ENCODE assay signal across 34 cellular contexts in the genomic region with DNA sequence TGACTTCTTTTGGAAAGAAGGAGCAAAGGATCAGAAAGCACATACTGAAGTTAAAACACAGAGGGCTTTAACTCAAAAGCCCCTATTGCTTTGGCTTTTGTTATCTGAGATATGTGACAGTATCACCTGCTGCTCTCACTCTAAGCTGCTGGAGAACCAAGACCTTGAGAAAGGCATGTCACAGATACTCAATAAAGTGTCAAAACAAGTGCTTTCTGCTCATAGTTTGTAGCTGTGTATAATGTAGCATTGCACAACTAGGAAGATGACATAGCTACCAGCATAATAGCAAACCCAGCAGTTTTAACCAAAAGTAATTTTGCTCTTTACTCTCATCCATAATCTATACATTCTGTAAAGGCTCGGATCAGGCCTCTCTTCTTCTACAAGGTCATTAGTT.
DNase-seq lines count a peak whose midpoint lies in the region; ATAC-seq, FAIRE-seq and TF ChIP-seq lines count a peak whose summit lies in the region.
"Had no signal": no experiment of that assay in that cellular context is flagged by ENCODE, and none has a peak within 500 bp of the region (broad histone marks: within the 10 kb centered on the region; RNA-seq: fewer than 3 reads in every experiment).

No MANE protein-coding gene starts in this region.

- no peak for TF ChIP-seq RAD21 in H1 (IDR thresholded peaks at IDR 0.05 in 1 of 2, conservative IDR thresholded peaks at IDR 0.05 in 1 of 2; ENCODE audit: low read depth in 2 of 2, low read length in 2 of 2)
- no peak for TF ChIP-seq RAD21 in neural cell (conservative IDR thresholded peaks at IDR 0.05)

- H4K91ac ChIP-seq in H1 (replicated peaks; ENCODE audit: insufficient read length, low read length): no peak overlapping the region

- H2AFZ ChIP-seq in astrocyte (ENCODE audit: low read depth, low read length) (no peak overlapping the region), H1 (ENCODE audit: low read length) (no peak overlapping the region), neural cell (ENCODE audit: low read depth, low read length) (no peak overlapping the region)

- H2BK12ac ChIP-seq in H1 (ENCODE audit: low read depth, low read length): no peak overlapping the region

- no peak for TF ChIP-seq EP300 in H1 (IDR thresholded peaks at IDR 0.05; ENCODE audit: borderline replicate concordance in 1 of 2, low read depth in 2 of 2, low read length in 2 of 2)
- peak; percentile 61 for TF ChIP-seq EP300 in neural cell (conservative IDR thresholded peaks at IDR 0.05; ENCODE audit: poor library complexity, severe bottlenecking)

- H3K9ac ChIP-seq in astrocyte (ENCODE audit: low read length): no peak overlapping the region
- no peak overlapping the region for H3K9ac ChIP-seq in H1 (replicated peaks in 1 of 4; ENCODE audit: extremely low read depth in 1 of 4, low read depth in 3 of 4, low read length in 3 of 4)
- H3K9ac ChIP-seq in neural cell (ENCODE audit: low read length): no peak overlapping the region
- H3K9ac ChIP-seq: BLaER1; BLaER1 treated with 17β-estradiol and CSF1 and Interleukin-3, amounts not matched to agents 10 nM and 100 nM had no signal

- H3K27me3 ChIP-seq in astrocyte (ENCODE audit: insufficient read depth, low read length): no peaks in the 10 kb centered on the region
- H3K27me3 ChIP-seq in H1 (replicated peaks in 1 of 4; ENCODE audit: control insufficient read depth in 3 of 4, extremely low read depth in 1 of 4, insufficient read depth in 3 of 4, low read length in 3 of 4): no peaks in the 10 kb centered on the region
- no peaks in the 10 kb centered on the region for H3K27me3 ChIP-seq in neural cell (ENCODE audit: insufficient read depth, low read depth, low read length)
- H3K27me3 ChIP-seq: BE2C had no signal

- H3K36me3 ChIP-seq in astrocyte (ENCODE audit: insufficient read depth, low read length) (no peaks in the 10 kb centered on the region), H1 (ENCODE audit: control insufficient read depth in 2 of 4, insufficient read depth in 4 of 4, low read length in 3 of 4) (no peaks in the 10 kb centered on the region), neural cell (ENCODE audit: insufficient read depth, low read length) (no peaks in the 10 kb centered on the region)
- H3K36me3 ChIP-seq: BE2C; BLaER1; BLaER1 treated with 17β-estradiol and CSF1 and Interleukin-3, amounts not matched to agents 10 nM and 100 nM had no signal

- H3F3A ChIP-seq in neural cell (ENCODE audit: insufficient read depth, low read length, poor library complexity, severe bottlenecking): no peaks in the 10 kb centered on the region

- no peak overlapping the region for H2BK5ac ChIP-seq in H1 (ENCODE audit: low read depth, low read length)

- in situ Hi-C loops in ACHN (cut with HindIII; ENCODE audit: low pct_ligation_motif_present, low pct_unique_long_range_greater_than_20kb, low sequenced_read_pairs): no loop called here

- H3K36me3 Mint-ChIP-seq in astrocyte (ENCODE audit: low read depth, unreplicated experiment): no peaks in the 10 kb centered on the region
- H3K36me3 Mint-ChIP-seq: CD14-positive monocyte; CD4-positive, alpha-beta memory T cell; CD4-positive, CD25-positive, alpha-beta regulatory T cell; CD8-positive, alpha-beta memory T cell; CD8-positive, alpha-beta T cell had no signal

- H3K4ac ChIP-seq in H1 (replicated peaks; ENCODE audit: insufficient read length, low read depth, low read length): no peak overlapping the region

- H3K4me2 ChIP-seq in astrocyte (ENCODE audit: low read length) (no peak overlapping the region), H1 (ENCODE audit: insufficient read depth in 1 of 2, low read depth in 2 of 2, low read length in 2 of 2) (no peak overlapping the region), neural cell (ENCODE audit: low read length) (no peak overlapping the region)
- H3K4me2 ChIP-seq: A549; BLaER1; BLaER1 treated with 17β-estradiol and CSF1 and Interleukin-3, amounts not matched to agents 10 nM and 100 nM had no signal

- POLR2A ChIA-PET in H1 (lab: Charles Lee; ENCODE audit: partially characterized antibody): no interaction called here

- H3K9me3 ChIP-seq in astrocyte (ENCODE audit: insufficient read depth, low read depth, low read length) (no peaks in the 10 kb centered on the region), H1 (ENCODE audit: insufficient read depth in 2 of 2, low read depth in 1 of 2, low read length in 1 of 2) (no peaks in the 10 kb centered on the region), neural cell (ENCODE audit: low read length) (no peaks in the 10 kb centered on the region)
- H3K9me3 ChIP-seq: A549, BE2C, Caco-2 had no signal

- no peak for DNase-seq in astrocyte (ENCODE audit: low read depth)
- no peak for DNase-seq in H1 (ENCODE audit: low read depth in 1 of 2, low spot score in 2 of 2)
- DNase-seq in OCI-M1 (lab: John Stamatoyannopoulos, UW): no peak
- no peak for DNase-seq in ACHN
- DNase-seq: 8988T; AML-193; BE2C; C1 segment of cervical spinal cord; Caco-2; Calu3; CD4-positive, alpha-beta memory T cell; CD4-positive, alpha-beta T cell; CD4-positive, CD25-positive, alpha-beta regulatory T cell; CD8-positive, alpha-beta memory T cell; CD8-positive, alpha-beta T cell; COR-L47; DMS 273 treated with DMSO at 0.1 percent for 48 hours; DMS153; DMS53; DMS79; DMS79 treated with DMSO at 0.1 percent for 48 hours; DND-41; EL had no signal

- no peak overlapping the region for H3K23ac ChIP-seq in H1 (ENCODE audit: insufficient read length)

- H3K79me2 ChIP-seq in astrocyte (ENCODE audit: insufficient read depth, low read length) (no peaks in the 10 kb centered on the region), H1 (ENCODE audit: control insufficient read depth in 1 of 2, insufficient read depth in 2 of 2, low read length in 2 of 2) (no peaks in the 10 kb centered on the region), neural cell (replicated peaks; ENCODE audit: insufficient read depth, low read length) (no peaks in the 10 kb centered on the region)

- FAIRE-seq in astrocyte (lab: Jason Lieb, UNC) (peak; percentile 84), H1 (lab: Jason Lieb, UNC) (peak; percentile 32)
- FAIRE-seq: A204.1, A549, D721Med had no signal

- CTCF ChIA-PET in H1 (lab: Charles Lee; ENCODE audit: partially characterized antibody): interaction anchor here (0.6 kb wide), 1 partner anchor 9 kb away, joined by 3 read pairs; no protein-coding TSS in a partner anchor

- no peaks in the 10 kb centered on the region for H3K27me3 Mint-ChIP-seq in astrocyte (ENCODE audit: low read depth, unreplicated experiment)
- H3K27me3 Mint-ChIP-seq: B cell; CD4-positive, alpha-beta memory T cell; CD4-positive, alpha-beta T cell; CD4-positive, CD25-positive, alpha-beta regulatory T cell had no signal

- no peak overlapping the region for H2AK5ac ChIP-seq in H1 (ENCODE audit: low read depth, low read length)

- H2BK15ac ChIP-seq in H1 (ENCODE audit: low read length): no peak overlapping the region

- H3K4me1 ChIP-seq in astrocyte (ENCODE audit: insufficient read depth, low read length) (no peaks in the 10 kb centered on the region), H1 (replicated peaks in 1 of 4; ENCODE audit: control insufficient read depth in 3 of 4, insufficient read depth in 4 of 4, low read length in 3 of 4) (peaks cover 0 to 4% (median 1%) of the 10 kb centered on the region in 4 experiments; a peak in 2 of 7 replicates)
- H3K4me1 ChIP-seq: A549, BE2C, BLaER1, Caco-2 had no signal

- H3K4me3 Mint-ChIP-seq in astrocyte (ENCODE audit: unreplicated experiment): no peak overlapping the region
- H3K4me3 Mint-ChIP-seq: B cell; CD14-positive monocyte; CD4-positive, alpha-beta memory T cell; CD4-positive, alpha-beta T cell; CD4-positive, CD25-positive, alpha-beta regulatory T cell; CD8-positive, alpha-beta memory T cell; CD8-positive, alpha-beta T cell had no signal

- ATAC-seq in HG02973 (IDR thresholded peaks at IDR 0.05; ENCODE audit: unreplicated experiment): no peak
- ATAC-seq: A549; CD8-positive, alpha-beta T cell had no signal

- no peaks in the 10 kb centered on the region for H3K79me1 ChIP-seq in H1 (ENCODE audit: low read depth, low read length)

- no peak overlapping the region for H2BK20ac ChIP-seq in H1 (ENCODE audit: low read length)

- H2BK120ac ChIP-seq in H1 (replicated peaks; ENCODE audit: low read depth, low read length): no peak overlapping the region

- no peak overlapping the region for H3K27ac ChIP-seq in astrocyte (ENCODE audit: low read depth, low read length)
- H3K27ac ChIP-seq in H1 (ENCODE audit: low read depth, low read length): no peak overlapping the region
- H3K27ac ChIP-seq in neural cell (ENCODE audit: low read length): no peak overlapping the region
- H3K27ac ChIP-seq: 22Rv1; A549; BLaER1; BLaER1 treated with 17β-estradiol and CSF1 and Interleukin-3, amounts not matched to agents 10 nM and 100 nM; C4-2B had no signal

- H3K4me1 Mint-ChIP-seq in astrocyte (ENCODE audit: low read depth, unreplicated experiment): no peaks in the 10 kb centered on the region
- H3K4me1 Mint-ChIP-seq: B cell; CD14-positive monocyte; CD4-positive, alpha-beta memory T cell; CD4-positive, CD25-positive, alpha-beta regulatory T cell; CD8-positive, alpha-beta memory T cell had no signal

- no peaks in the 10 kb centered on the region for H3K23me2 ChIP-seq in H1 (ENCODE audit: low read depth, low read length)

- peaks cover 3% of the 10 kb centered on the region for H3K9me3 Mint-ChIP-seq in astrocyte (ENCODE audit: unreplicated experiment)

- no peak overlapping the region for H3K27ac Mint-ChIP-seq in astrocyte (ENCODE audit: unreplicated experiment)
- H3K27ac Mint-ChIP-seq: B cell; CD14-positive monocyte; CD4-positive, alpha-beta memory T cell; CD4-positive, alpha-beta T cell; CD4-positive, CD25-positive, alpha-beta regulatory T cell; CD8-positive, alpha-beta memory T cell; CD8-positive, alpha-beta T cell had no signal

- no peaks in the 10 kb centered on the region for H3K9me2 ChIP-seq in neural cell (ENCODE audit: insufficient read depth, low read length)

- H3K56ac ChIP-seq in H1 (replicated peaks; ENCODE audit: insufficient read length, low read depth, low read length): no peak overlapping the region

- H3K4me3 ChIP-seq in astrocyte (ENCODE audit: insufficient read depth, low read depth, low read length) (no peak overlapping the region), H1 (ENCODE audit: extremely low read depth in 1 of 4, insufficient read depth in 2 of 4, low read depth in 3 of 4, low read length in 4 of 4) (no peak overlapping the region), neural cell (ENCODE audit: low read length) (no peak overlapping the region)
- H3K4me3 ChIP-seq: A549; BLaER1; BLaER1 treated with 17β-estradiol and CSF1 and Interleukin-3, amounts not matched to agents 10 nM and 100 nM had no signal

- TF ChIP-seq POLR2A in H1 (IDR thresholded peaks at IDR 0.05; ENCODE audit: control extremely low read depth in 1 of 2, low read depth in 2 of 2, low read length in 2 of 2): no peak

- no peak overlapping the region for H4K5ac ChIP-seq in H1 (ENCODE audit: insufficient read length, low read depth, low read length)

- WGBS in H1 (ENCODE audit: extremely low coverage in 1 of 2, insufficient coverage in 1 of 2, insufficient read length in 1 of 2, insufficient replicate concordance in 2 of 2, low coverage in 1 of 2, low lambda C conversion rate in 2 of 2, missing lambda C conversion rate in 1 of 2), 2 experiments: 83% methylated on average over 1 of the region's 1 CpG; no CpG with 5 or more reads in 1 of the 2 experiments

- no peak overlapping the region for H4K8ac ChIP-seq in H1 (ENCODE audit: extremely low read depth, insufficient read depth, low read length)

- H3K18ac ChIP-seq in H1 (ENCODE audit: extremely low read depth, low read length): no peak overlapping the region

- H4K20me1 ChIP-seq in astrocyte (ENCODE audit: insufficient read depth, low read length): no peaks in the 10 kb centered on the region
- H4K20me1 ChIP-seq in H1 (replicated peaks in 1 of 2; ENCODE audit: control insufficient read depth in 1 of 2, insufficient read depth in 2 of 2, low read length in 2 of 2): no peaks in the 10 kb centered on the region
- no peaks in the 10 kb centered on the region for H4K20me1 ChIP-seq in neural cell (ENCODE audit: insufficient read depth)
- H4K20me1 ChIP-seq: BLaER1; BLaER1 treated with 17β-estradiol and CSF1 and Interleukin-3, amounts not matched to agents 10 nM and 100 nM had no signal

- H3K14ac ChIP-seq in H1 (ENCODE audit: insufficient read length): no peak overlapping the region

- TF ChIP-seq CTCF in astrocyte (IDR thresholded peaks at IDR 0.05; ENCODE audit: insufficient read depth, low read depth, low read length) (no peak), H1 (IDR thresholded peaks at IDR 0.05; ENCODE audit: control extremely low read depth in 1 of 3, insufficient read depth in 1 of 3, low read depth in 1 of 3, low read length in 3 of 3) (no peak), neural cell (IDR thresholded peaks at IDR 0.05; ENCODE audit: poor library complexity, severe bottlenecking) (no peak)
